In the genomic region with DNA sequence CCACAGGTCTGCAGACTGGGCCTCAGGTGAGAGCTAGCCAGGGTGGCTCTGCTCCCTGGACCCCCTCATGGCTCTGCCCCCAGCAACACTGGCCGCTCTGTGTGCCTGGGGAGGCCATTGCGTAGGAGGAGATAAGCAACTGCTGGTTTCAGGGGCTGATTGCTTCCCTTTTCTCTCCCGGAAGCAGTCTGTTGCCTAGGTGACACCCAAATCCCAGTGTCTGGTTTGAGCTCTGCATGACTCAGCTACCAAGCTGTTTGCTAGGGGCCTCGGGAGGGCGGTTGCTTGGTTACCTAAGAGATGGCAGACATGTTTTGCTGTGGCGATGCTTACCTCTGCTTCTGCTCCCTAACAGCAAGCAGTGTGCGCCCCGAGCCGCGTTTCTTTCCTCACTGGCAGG, we compare ENCODE assay signal across 8 cellular contexts. TPM values are rescaled to one million over a fixed set of nuclear protein-coding genes. Genes with fewer than 3 reads are reported as not detected.
DNase-seq lines count a peak whose midpoint lies in the region; ATAC-seq and TF ChIP-seq lines count a peak whose summit lies in the region.
"Not testable (repeated sequence)": the region's sequence is repeated elsewhere in the genome, so short reads cannot be mapped to it uniquely, and the experiment has no call there.

No MANE protein-coding gene starts in this region.

- intact Hi-C loops in left lung (cut with DNase I), result not testable (repeated sequence)

- H3K36me3 ChIP-seq in brain microvascular endothelial cell (replicated peaks); left lung: not testable (repeated sequence)

- not testable (repeated sequence) for H3K27me3 ChIP-seq in brain microvascular endothelial cell (replicated peaks); left lung

- DNase-seq in EL (peak; percentile 68), NCI-H82 (lab: John Stamatoyannopoulos, UW) (peak; percentile 19), brain microvascular endothelial cell (peak; percentile 84), left lung (peak; percentile 55 to 60)
- peak; percentile 49 for DNase-seq in activated CD4-positive, CD25-positive, alpha-beta regulatory T cell treated with anti-CD3 and anti-CD28 coated beads, Interleukin-2, amount 50 U/mL, for 16 hours (ENCODE audit: low read depth, low spot score)
- DNase-seq in stimulated activated CD8-positive, alpha-beta memory T cell treated with anti-CD3 and anti-CD28 coated beads, Interleukin-7, amount 100 ng/mL, for 48 hours (ENCODE audit: extremely low read depth in 1 of 2, low read depth in 1 of 2), result peak; percentile 19 to 53

- in situ Hi-C loops in brain microvascular endothelial cell (cut with HindIII; ENCODE audit: low pct_ligation_motif_present, low sequenced_read_pairs), result not testable (repeated sequence)

- H3K9me3 ChIP-seq in left lung, result not testable (repeated sequence)

- H3K27ac ChIP-seq in brain microvascular endothelial cell, result peak overlapping the region; percentile 62
- H3K27ac ChIP-seq in left lung, result peak overlapping the region in 1 of 2 donors; percentile 77

- peak; percentile 91 for ATAC-seq in GM21619 (IDR thresholded peaks at IDR 0.05; ENCODE audit: unreplicated experiment)
- peak; percentile 90 for ATAC-seq in HG03520 (IDR thresholded peaks at IDR 0.05; ENCODE audit: unreplicated experiment)
- peak; percentile 85 for ATAC-seq in left lung

- H3K4me3 ChIP-seq in brain microvascular endothelial cell (ENCODE audit: low read depth, low read length); left lung: not testable (repeated sequence)

- TF ChIP-seq CTCF in brain microvascular endothelial cell (IDR thresholded peaks at IDR 0.05; ENCODE audit: low read depth, low read length, missing control alignments); left lung (IDR thresholded peaks at IDR 0.05): not testable (repeated sequence)

- not testable (repeated sequence) for H3K4me1 ChIP-seq in left lung

RNA-seq across cellular contexts. Expression of gene EOLA1, which starts 15.4 kb away (rescaled TPM):
- total RNA-seq in left lung, result 10 to 100 TPM; 16.0 to 18.7 TPM

RNA-seq across cellular contexts. Expression of gene IDS, which starts 20.3 kb away (rescaled TPM):
- total RNA-seq in left lung, result 100 to 1,000 TPM; 113 to 120 TPM

RNA-seq across cellular contexts. Expression of gene HSFX3, which starts 24.3 kb away (rescaled TPM):
- not detected for total RNA-seq in left lung

Comparison
In these comparisons a context has a peak if more than half of its experiments do, and no peak if none do; other contexts are left out.
1. DNase-seq: peak in every context shown above with its lines; median percentile 84 in brain microvascular endothelial cell; 68 in EL; 58 in left lung; 49 in activated CD4-positive, CD25-positive, alpha-beta regulatory T cell treated with anti-CD3 and anti-CD28 coated beads, Interleukin-2, amount 50 U/mL, for 16 hours; 36 in stimulated activated CD8-positive, alpha-beta memory T cell treated with anti-CD3 and anti-CD28 coated beads, Interleukin-7, amount 100 ng/mL, for 48 hours; 19 in NCI-H82.